In the genomic region with DNA sequence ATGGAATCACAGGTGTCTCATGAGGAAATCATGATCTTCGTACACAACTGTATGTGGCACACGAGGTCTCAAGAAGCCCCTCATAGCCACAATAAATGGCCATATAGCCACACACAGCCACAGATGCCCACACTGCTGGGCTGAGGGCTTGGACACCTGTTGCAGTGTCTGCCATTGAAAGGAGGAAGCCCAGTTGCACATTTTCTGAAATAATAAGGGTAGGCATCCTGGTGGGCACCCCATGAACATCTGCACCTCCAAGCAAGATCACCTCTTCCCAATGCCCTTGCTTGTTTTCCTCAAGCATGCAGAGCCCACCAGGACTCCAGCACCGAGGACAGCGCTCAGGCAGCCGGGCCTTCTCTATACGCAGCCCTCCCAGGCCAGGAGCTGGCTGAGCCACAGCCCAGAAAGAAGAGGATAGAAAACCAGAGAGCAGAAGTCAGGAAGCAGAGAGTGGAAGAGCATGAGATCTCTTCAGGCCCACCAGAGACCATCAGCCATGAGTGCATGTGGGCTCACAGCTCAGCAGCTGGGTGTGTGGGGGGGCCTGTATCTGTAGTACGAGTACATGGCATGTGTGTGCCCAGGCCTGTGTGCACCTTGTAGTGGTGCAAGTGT, we compare ENCODE assay signal across 1 cellular context.
A peak's percentile ranks its signal among the peaks of the same experiment; 100 is the strongest.
TF ChIP-seq lines count a peak whose summit lies in the region.

No MANE protein-coding gene starts in this region.

TF ChIP-seq in HepG2, 621 proteins besides CTCF, POLR2A, EP300 and RAD21 (continued from another document and continues in another):
- TF ChIP-seq USF2 (IDR thresholded peaks at IDR 0.05; ENCODE audit: low read depth, low read length) (no peak), USF2 (CRISPR knock-in tag; IDR thresholded peaks at IDR 0.05; ENCODE audit: borderline replicate concordance) (no peak), ZNF234 (CRISPR knock-in tag; conservative IDR thresholded peaks at IDR 0.05) (no peak), DZIP1 (CRISPR knock-in tag; IDR thresholded peaks at IDR 0.05) (no peak), NFYC (CRISPR knock-in tag; IDR thresholded peaks at IDR 0.05) (no peak), AHR (CRISPR knock-in tag; IDR thresholded peaks at IDR 0.05) (peak; percentile 68; the same call in 1 of the 2 replicates), ZNF562 (CRISPR knock-in tag; IDR thresholded peaks at IDR 0.05; ENCODE audit: borderline replicate concordance) (no peak), ATM (IDR thresholded peaks at IDR 0.05; ENCODE audit: borderline replicate concordance) (no peak), ZNF543 (CRISPR knock-in tag; IDR thresholded peaks at IDR 0.05) (0 out of 2 replicates have a peak, but pooled peaks have one; percentile 14), SP2 (CRISPR knock-in tag; IDR thresholded peaks at IDR 0.05) (no peak), NFE2L1 (CRISPR knock-in tag; IDR thresholded peaks at IDR 0.05; ENCODE audit: borderline replicate concordance) (no peak), HIVEP1 (CRISPR knock-in tag; IDR thresholded peaks at IDR 0.05) (no peak), ETS1 (CRISPR knock-in tag; IDR thresholded peaks at IDR 0.05) (no peak; the same call in 1 of the 2 replicates), ZNF225 (CRISPR knock-in tag; IDR thresholded peaks at IDR 0.05) (0 out of 2 replicates have a peak, but pooled peaks have one; percentile 73), KMT2A (CRISPR knock-in tag; IDR thresholded peaks at IDR 0.05) (0 out of 2 replicates have a peak, but pooled peaks have one; percentile 43), ZBTB4 (CRISPR knock-in tag; IDR thresholded peaks at IDR 0.05; ENCODE audit: borderline replicate concordance) (no peak), ZNF703 (CRISPR knock-in tag; IDR thresholded peaks at IDR 0.05; ENCODE audit: borderline replicate concordance) (no peak), POGZ (CRISPR knock-in tag; IDR thresholded peaks at IDR 0.05) (no peak), RFX1 (IDR thresholded peaks at IDR 0.05) (no peak), ZNF282 (IDR thresholded peaks at IDR 0.05; ENCODE audit: partially characterized antibody) (no peak), CEBPG (CRISPR knock-in tag; IDR thresholded peaks at IDR 0.05) (no peak), ZSCAN31 (CRISPR knock-in tag; IDR thresholded peaks at IDR 0.05; ENCODE audit: low read depth) (no peak), BCL6 (CRISPR knock-in tag; IDR thresholded peaks at IDR 0.05) (0 out of 2 replicates have a peak, but pooled peaks have one; percentile 15), PCBP2 (optimal IDR thresholded peaks at IDR 0.05; ENCODE audit: low read depth, low read length, poor library complexity, severe bottlenecking) (no peak), ZNF629 (CRISPR knock-in tag; conservative IDR thresholded peaks at IDR 0.05) (no peak), YY1 (IDR thresholded peaks at IDR 0.05; ENCODE audit: insufficient read depth, insufficient replicate concordance, low read depth, low read length) (no peak), THAP7 (CRISPR knock-in tag; IDR thresholded peaks at IDR 0.05) (no peak), ZNF451 (CRISPR knock-in tag; IDR thresholded peaks at IDR 0.05) (0 out of 2 replicates have a peak, but pooled peaks have one; percentile 22), ZNF546 (CRISPR knock-in tag; conservative IDR thresholded peaks at IDR 0.05) (0 out of 2 replicates have a peak, but pooled peaks have one; percentile 37), CHCHD3 (CRISPR knock-in tag; IDR thresholded peaks at IDR 0.05) (no peak), KAT7 (CRISPR knock-in tag; IDR thresholded peaks at IDR 0.05; ENCODE audit: borderline replicate concordance) (no peak)
- TF ChIP-seq, protein P1, sequence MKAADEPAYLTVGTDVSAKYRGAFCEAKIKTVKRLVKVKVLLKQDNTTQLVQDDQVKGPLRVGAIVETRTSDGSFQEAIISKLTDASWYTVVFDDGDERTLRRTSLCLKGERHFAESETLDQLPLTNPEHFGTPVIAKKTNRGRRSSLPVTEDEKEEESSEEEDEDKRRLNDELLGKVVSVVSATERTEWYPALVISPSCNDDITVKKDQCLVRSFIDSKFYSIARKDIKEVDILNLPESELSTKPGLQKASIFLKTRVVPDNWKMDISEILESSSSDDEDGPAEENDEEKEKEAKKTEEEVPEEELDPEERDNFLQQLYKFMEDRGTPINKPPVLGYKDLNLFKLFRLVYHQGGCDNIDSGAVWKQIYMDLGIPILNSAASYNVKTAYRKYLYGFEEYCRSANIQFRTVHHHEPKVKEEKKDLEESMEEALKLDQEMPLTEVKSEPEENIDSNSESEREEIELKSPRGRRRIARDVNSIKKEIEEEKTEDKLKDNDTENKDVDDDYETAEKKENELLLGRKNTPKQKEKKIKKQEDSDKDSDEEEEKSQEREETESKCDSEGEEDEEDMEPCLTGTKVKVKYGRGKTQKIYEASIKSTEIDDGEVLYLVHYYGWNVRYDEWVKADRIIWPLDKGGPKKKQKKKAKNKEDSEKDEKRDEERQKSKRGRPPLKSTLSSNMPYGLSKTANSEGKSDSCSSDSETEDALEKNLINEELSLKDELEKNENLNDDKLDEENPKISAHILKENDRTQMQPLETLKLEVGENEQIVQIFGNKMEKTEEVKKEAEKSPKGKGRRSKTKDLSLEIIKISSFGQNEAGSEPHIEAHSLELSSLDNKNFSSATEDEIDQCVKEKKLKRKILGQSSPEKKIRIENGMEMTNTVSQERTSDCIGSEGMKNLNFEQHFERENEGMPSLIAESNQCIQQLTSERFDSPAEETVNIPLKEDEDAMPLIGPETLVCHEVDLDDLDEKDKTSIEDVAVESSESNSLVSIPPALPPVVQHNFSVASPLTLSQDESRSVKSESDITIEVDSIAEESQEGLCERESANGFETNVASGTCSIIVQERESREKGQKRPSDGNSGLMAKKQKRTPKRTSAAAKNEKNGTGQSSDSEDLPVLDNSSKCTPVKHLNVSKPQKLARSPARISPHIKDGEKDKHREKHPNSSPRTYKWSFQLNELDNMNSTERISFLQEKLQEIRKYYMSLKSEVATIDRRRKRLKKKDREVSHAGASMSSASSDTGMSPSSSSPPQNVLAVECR (CRISPR knock-in tag; IDR thresholded peaks at IDR 0.05; ENCODE audit: borderline replicate concordance), result peak; percentile 23; the same call in 1 of the 2 replicates
- TF ChIP-seq, protein P2, sequence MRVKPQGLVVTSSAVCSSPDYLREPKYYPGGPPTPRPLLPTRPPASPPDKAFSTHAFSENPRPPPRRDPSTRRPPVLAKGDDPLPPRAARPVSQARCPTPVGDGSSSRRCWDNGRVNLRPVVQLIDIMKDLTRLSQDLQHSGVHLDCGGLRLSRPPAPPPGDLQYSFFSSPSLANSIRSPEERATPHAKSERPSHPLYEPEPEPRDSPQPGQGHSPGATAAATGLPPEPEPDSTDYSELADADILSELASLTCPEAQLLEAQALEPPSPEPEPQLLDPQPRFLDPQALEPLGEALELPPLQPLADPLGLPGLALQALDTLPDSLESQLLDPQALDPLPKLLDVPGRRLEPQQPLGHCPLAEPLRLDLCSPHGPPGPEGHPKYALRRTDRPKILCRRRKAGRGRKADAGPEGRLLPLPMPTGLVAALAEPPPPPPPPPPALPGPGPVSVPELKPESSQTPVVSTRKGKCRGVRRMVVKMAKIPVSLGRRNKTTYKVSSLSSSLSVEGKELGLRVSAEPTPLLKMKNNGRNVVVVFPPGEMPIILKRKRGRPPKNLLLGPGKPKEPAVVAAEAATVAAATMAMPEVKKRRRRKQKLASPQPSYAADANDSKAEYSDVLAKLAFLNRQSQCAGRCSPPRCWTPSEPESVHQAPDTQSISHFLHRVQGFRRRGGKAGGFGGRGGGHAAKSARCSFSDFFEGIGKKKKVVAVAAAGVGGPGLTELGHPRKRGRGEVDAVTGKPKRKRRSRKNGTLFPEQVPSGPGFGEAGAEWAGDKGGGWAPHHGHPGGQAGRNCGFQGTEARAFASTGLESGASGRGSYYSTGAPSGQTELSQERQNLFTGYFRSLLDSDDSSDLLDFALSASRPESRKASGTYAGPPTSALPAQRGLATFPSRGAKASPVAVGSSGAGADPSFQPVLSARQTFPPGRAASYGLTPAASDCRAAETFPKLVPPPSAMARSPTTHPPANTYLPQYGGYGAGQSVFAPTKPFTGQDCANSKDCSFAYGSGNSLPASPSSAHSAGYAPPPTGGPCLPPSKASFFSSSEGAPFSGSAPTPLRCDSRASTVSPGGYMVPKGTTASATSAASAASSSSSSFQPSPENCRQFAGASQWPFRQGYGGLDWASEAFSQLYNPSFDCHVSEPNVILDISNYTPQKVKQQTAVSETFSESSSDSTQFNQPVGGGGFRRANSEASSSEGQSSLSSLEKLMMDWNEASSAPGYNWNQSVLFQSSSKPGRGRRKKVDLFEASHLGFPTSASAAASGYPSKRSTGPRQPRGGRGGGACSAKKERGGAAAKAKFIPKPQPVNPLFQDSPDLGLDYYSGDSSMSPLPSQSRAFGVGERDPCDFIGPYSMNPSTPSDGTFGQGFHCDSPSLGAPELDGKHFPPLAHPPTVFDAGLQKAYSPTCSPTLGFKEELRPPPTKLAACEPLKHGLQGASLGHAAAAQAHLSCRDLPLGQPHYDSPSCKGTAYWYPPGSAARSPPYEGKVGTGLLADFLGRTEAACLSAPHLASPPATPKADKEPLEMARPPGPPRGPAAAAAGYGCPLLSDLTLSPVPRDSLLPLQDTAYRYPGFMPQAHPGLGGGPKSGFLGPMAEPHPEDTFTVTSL (CRISPR knock-in tag; IDR thresholded peaks at IDR 0.05; ENCODE audit: borderline replicate concordance), result no peak
